28 cellular contexts compared by ENCODE assay signal in the genomic region with DNA sequence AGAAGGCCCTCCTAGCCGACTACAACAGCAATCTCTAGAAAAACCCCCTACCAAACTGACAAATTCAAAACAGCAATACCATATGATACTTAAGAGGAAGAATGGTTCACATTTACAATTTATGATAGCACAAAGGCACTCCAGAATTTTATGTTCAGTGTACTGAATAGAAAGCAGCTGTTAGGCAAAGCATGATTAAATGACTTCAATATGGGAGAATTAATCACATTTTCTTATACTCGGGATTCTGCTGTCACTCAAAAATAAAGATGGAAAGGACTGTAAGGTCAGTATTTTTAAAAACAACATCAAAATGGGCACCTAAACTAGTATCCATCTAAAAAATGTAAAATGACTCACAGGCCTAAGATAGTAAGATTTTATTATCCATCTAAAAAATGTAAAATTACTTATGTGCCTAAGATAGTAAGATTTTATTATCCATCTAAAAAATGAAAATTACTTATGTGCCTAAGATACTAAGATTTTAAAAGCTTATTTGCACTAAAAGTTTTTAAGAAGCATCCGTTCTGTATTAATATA.
"Had no signal": no experiment of that assay in that cellular context is flagged by ENCODE, and none has a peak within 500 bp of the region (broad histone marks: within the 10 kb centered on the region; RNA-seq: fewer than 3 reads in every experiment).

No MANE protein-coding gene starts in this region.

- H3K27ac Mint-ChIP-seq: activated CD8-positive, alpha-beta memory T cell treated with anti-CD3 and anti-CD28 coated beads, Interleukin-2, amount 10 ng/mL, durations not matched to agents 7 days and 5 days; activated naive CD4-positive, alpha-beta T cell treated with anti-CD3 and anti-CD28 coated beads, Interleukin-2, amount 50 U/mL, for 24 hours; activated T-cell treated with anti-CD3 and anti-CD28 coated beads, Interleukin-2, amount 50 U/mL, for 24 hours; activated T-helper 1 cell treated with anti-CD3 and anti-CD28 coated beads, Interleukin-12 subunit alpha, Interleukin-12 subunit beta, Interleukin-2, Interleukin-4 antibody, amounts not matched to agents 30 ng/mL and 10 ng/mL and 1 ng/mL, durations not matched to agents 14 hours and 24 hours and 36 hours; T-helper 2 cell treated with Interferon-gamma antibody and Interleukin-4, amounts not matched to agents 5 μg/mL and 100 μg/mL, for 36 hours; WTC11 had no signal

- H3K4me3 ChIP-seq: cardiac muscle cell, SK-N-MC had no signal

- H3K27me3 Mint-ChIP-seq: activated CD8-positive, alpha-beta memory T cell treated with anti-CD3 and anti-CD28 coated beads, Interleukin-2, amount 10 ng/mL, durations not matched to agents 7 days and 5 days; activated naive CD4-positive, alpha-beta T cell treated with anti-CD3 and anti-CD28 coated beads, Interleukin-2, amount 50 U/mL, for 24 hours; activated T-cell treated with anti-CD3 and anti-CD28 coated beads, Interleukin-2, amount 50 U/mL, for 24 hours; brain had no signal

- ATAC-seq: activated CD8-positive, alpha-beta memory T cell treated with anti-CD3 and anti-CD28 coated beads, Interleukin-2, amount 10 ng/mL, durations not matched to agents 7 days and 5 days; Panc1; Right ventricle myocardium inferior; WTC11 had no signal

- H3K4me1 Mint-ChIP-seq: activated CD8-positive, alpha-beta memory T cell treated with anti-CD3 and anti-CD28 coated beads, Interleukin-2, amount 10 ng/mL, durations not matched to agents 7 days and 5 days; activated naive CD4-positive, alpha-beta T cell treated with anti-CD3 and anti-CD28 coated beads, Interleukin-2, amount 50 U/mL, for 24 hours had no signal

- H3K36me3 Mint-ChIP-seq: brain, WTC11 had no signal

- DNase-seq: activated CD4-positive, alpha-beta T cell treated with anti-CD3 and anti-CD28 coated beads for 48 hours; activated CD4-positive, alpha-beta T cell treated with anti-CD3 and anti-CD28 coated beads, Interleukin-2, amount 50 U/mL, for 48 hours; activated CD4-positive, CD25-positive, alpha-beta regulatory T cell treated with anti-CD3 and anti-CD28 coated beads, Interleukin-2, amount 50 U/mL, for 72 hours; activated CD8-positive, alpha-beta memory T cell treated with anti-CD3 and anti-CD28 coated beads, Interleukin-2, amount 10 ng/mL, durations not matched to agents 7 days and 5 days; activated effector memory CD4-positive, alpha-beta T cell treated with Interleukin-2 at 50 U/mL for 16 hours; activated naive CD4-positive, alpha-beta T cell; activated T-cell treated with anti-CD3 and anti-CD28 coated beads, Interleukin-2, amount 50 U/mL, for 24 hours; amniotic stem cell; NCI-H1105; NCI-H1436; NCI-H187 treated with DMSO at 0.1 percent for 48 hours; NCI-H2107; NCI-H2227 treated with DMSO at 0.1 percent for 48 hours; NCI-H510A; NCI-H69; NK-92 treated with Interleukin-12 subunit alpha and Interleukin-12 subunit beta, amount 100 ng/mL, for 24 hours; RPMI8226; SW 1271 had no signal

- H3K36me3 ChIP-seq: cardiac muscle cell had no signal

- H3K27ac ChIP-seq: cardiac muscle cell, KMS-11, SK-N-MC had no signal

- H3K4me3 Mint-ChIP-seq: activated CD8-positive, alpha-beta memory T cell treated with anti-CD3 and anti-CD28 coated beads, Interleukin-2, amount 10 ng/mL, durations not matched to agents 7 days and 5 days; activated naive CD4-positive, alpha-beta T cell treated with anti-CD3 and anti-CD28 coated beads, Interleukin-2, amount 50 U/mL, for 24 hours; activated T-cell treated with anti-CD3 and anti-CD28 coated beads, Interleukin-2, amount 50 U/mL, for 24 hours; activated T-helper 1 cell treated with anti-CD3 and anti-CD28 coated beads, Interleukin-12 subunit alpha, Interleukin-12 subunit beta, Interleukin-2, Interleukin-4 antibody, amounts not matched to agents 30 ng/mL and 10 ng/mL and 1 ng/mL, durations not matched to agents 14 hours and 24 hours and 36 hours; brain; T-helper 2 cell treated with Interferon-gamma antibody and Interleukin-4, amounts not matched to agents 5 μg/mL and 100 μg/mL, for 36 hours; WTC11 had no signal

- H3K27me3 ChIP-seq: cardiac muscle cell had no signal

- H3K9me3 Mint-ChIP-seq: activated naive CD4-positive, alpha-beta T cell treated with anti-CD3 and anti-CD28 coated beads, Interleukin-2, amount 50 U/mL, for 24 hours; activated T-cell treated with anti-CD3 and anti-CD28 coated beads, Interleukin-2, amount 50 U/mL, for 24 hours; activated T-helper 1 cell treated with anti-CD3 and anti-CD28 coated beads, Interleukin-12 subunit alpha, Interleukin-12 subunit beta, Interleukin-2, Interleukin-4 antibody, amounts not matched to agents 30 ng/mL and 10 ng/mL and 1 ng/mL, durations not matched to agents 14 hours and 24 hours and 36 hours; T-helper 2 cell treated with Interferon-gamma antibody and Interleukin-4, amounts not matched to agents 5 μg/mL and 100 μg/mL, for 36 hours; WTC11 had no signal
